1 cellular context compared by ENCODE assay signal in genomic region chr4:80233390-80233789, GRCh38.
TF ChIP-seq lines count a peak whose summit lies in the region.

No MANE protein-coding gene starts in this region.

TF ChIP-seq in K562, 482 proteins besides CTCF, POLR2A, EP300 and RAD21:
- no peak for TF ChIP-seq FOXK1 (CRISPR knock-in tag; IDR thresholded peaks at IDR 0.05; ENCODE audit: borderline replicate concordance)
- no peak for TF ChIP-seq ZNF518B (CRISPR knock-in tag; IDR thresholded peaks at IDR 0.05)
- no peak for TF ChIP-seq BACH1 (tag; IDR thresholded peaks at IDR 0.05)
- no peak for TF ChIP-seq CHAMP1 (IDR thresholded peaks at IDR 0.05)
- no peak for TF ChIP-seq ZNF347 (CRISPR knock-in tag; IDR thresholded peaks at IDR 0.05; ENCODE audit: low read depth)
- no peak for TF ChIP-seq HNRNPH1 (optimal IDR thresholded peaks at IDR 0.05; ENCODE audit: low read depth, low read length)
- TF ChIP-seq SETDB1 (IDR thresholded peaks at IDR 0.05; ENCODE audit: low read length): no peak
- TF ChIP-seq ZNF668 (CRISPR knock-in tag; IDR thresholded peaks at IDR 0.05): no peak
- TF ChIP-seq ILK (tag; IDR thresholded peaks at IDR 0.05; ENCODE audit: borderline replicate concordance, low read depth): no peak
- TF ChIP-seq ETV5 (CRISPR knock-in tag; IDR thresholded peaks at IDR 0.05; ENCODE audit: low read depth): no peak
- TF ChIP-seq MEF2A (IDR thresholded peaks at IDR 0.05; ENCODE audit: control insufficient read depth, low read depth, low read length): no peak
- TF ChIP-seq ZNF146 (CRISPR knock-in tag; IDR thresholded peaks at IDR 0.05; ENCODE audit: unreplicated experiment): no peak
- TF ChIP-seq ZBTB9 (CRISPR knock-in tag; IDR thresholded peaks at IDR 0.05): no peak
- no peak for TF ChIP-seq THRA (IDR thresholded peaks at IDR 0.05)
- TF ChIP-seq NKRF (IDR thresholded peaks at IDR 0.05; ENCODE audit: borderline replicate concordance): no peak
- TF ChIP-seq ARID2 (IDR thresholded peaks at IDR 0.05): no peak
- TF ChIP-seq ARNT (IDR thresholded peaks at IDR 0.05): no peak
- TF ChIP-seq ZNF253 (CRISPR knock-in tag; conservative IDR thresholded peaks at IDR 0.05): no peak
- TF ChIP-seq BRD9 (IDR thresholded peaks at IDR 0.05; ENCODE audit: low read depth, partially characterized antibody): no peak
- no peak for TF ChIP-seq TEAD1 (CRISPR knock-in tag; IDR thresholded peaks at IDR 0.05)
